In genomic region chr2:27216416-27217137, GRCh38 we compare ENCODE assay signal across 8 cellular contexts. TPM values are rescaled to one million over a fixed set of nuclear protein-coding genes. Genes with fewer than 3 reads are reported as not detected.
DNase-seq lines count a peak whose midpoint lies in the region; ATAC-seq and TF ChIP-seq lines count a peak whose summit lies in the region.

No MANE protein-coding gene starts in this region.

- H3K9me3 ChIP-seq in thoracic aorta, result no peaks in the 10 kb centered on the region

- POLR2A ChIA-PET in activated CD4-positive, alpha-beta T cell treated with anti-CD3 and anti-CD28 coated beads for 36 hours (lab: Charles Lee), result interaction anchor here (0.6 kb wide), 1 partner anchor 48 kb away, joined by 3 read pairs; no protein-coding TSS in a partner anchor

- peaks cover 62% of the 10 kb centered on the region for H3K36me3 Mint-ChIP-seq in activated CD4-positive, alpha-beta T cell treated with anti-CD3 and anti-CD28 coated beads for 36 hours (ENCODE audit: low read depth)
- H3K36me3 Mint-ChIP-seq in activated naive CD8-positive, alpha-beta T cell treated with anti-CD3 and anti-CD28 coated beads for 36 hours, result peaks cover 57% of the 10 kb centered on the region

- peaks cover 5% of the 10 kb centered on the region for H3K36me3 ChIP-seq in thoracic aorta

- peak overlapping the region; percentile 93 for H3K4me3 Mint-ChIP-seq in activated CD4-positive, alpha-beta T cell treated with anti-CD3 and anti-CD28 coated beads for 36 hours
- peak overlapping the region; percentile 98 for H3K4me3 Mint-ChIP-seq in activated naive CD8-positive, alpha-beta T cell treated with anti-CD3 and anti-CD28 coated beads for 36 hours

- DNase-seq in activated CD4-positive, alpha-beta T cell treated with anti-CD3 and anti-CD28 coated beads for 36 hours, result peak; percentile 3
- DNase-seq in activated CD4-positive, alpha-beta T cell treated with anti-CD3 and anti-CD28 coated beads for 4 hours, result no peak
- no peak for DNase-seq in activated naive CD8-positive, alpha-beta T cell treated with anti-CD3 and anti-CD28 coated beads for 36 hours
- peak; percentile 11 for DNase-seq in left kidney (ENCODE audit: low read depth, low spot score)
- no peak for DNase-seq in thoracic aorta (ENCODE audit: low spot score)
- no peak for DNase-seq in GM13977 (ENCODE audit: low spot score)

- TF ChIP-seq CTCF in thoracic aorta (IDR thresholded peaks at IDR 0.05) (no peak), GM13977 (IDR thresholded peaks at IDR 0.05; ENCODE audit: extremely low read depth, insufficient read depth, missing control alignments) (no peak)

- H3K4me1 ChIP-seq in thoracic aorta (ENCODE audit: control insufficient read depth in 1 of 2, low read depth in 2 of 2), result peaks cover 10 to 29% of the 10 kb centered on the region in 2 donors

- no peaks in the 10 kb centered on the region for H3K27me3 Mint-ChIP-seq in activated CD4-positive, alpha-beta T cell treated with anti-CD3 and anti-CD28 coated beads for 36 hours
- no peaks in the 10 kb centered on the region for H3K27me3 Mint-ChIP-seq in activated naive CD8-positive, alpha-beta T cell treated with anti-CD3 and anti-CD28 coated beads for 36 hours

- H3K4me1 Mint-ChIP-seq in activated CD4-positive, alpha-beta T cell treated with anti-CD3 and anti-CD28 coated beads for 36 hours, result peaks cover 37% of the 10 kb centered on the region
- peaks cover 42% of the 10 kb centered on the region for H3K4me1 Mint-ChIP-seq in activated naive CD8-positive, alpha-beta T cell treated with anti-CD3 and anti-CD28 coated beads for 36 hours

- CTCF ChIA-PET in activated CD4-positive, alpha-beta T cell treated with anti-CD3 and anti-CD28 coated beads for 36 hours (lab: Charles Lee), result interaction anchor here (0.6 kb wide), 1 partner anchor 117 kb away, joined by 3 read pairs; no protein-coding TSS in a partner anchor

- no peaks in the 10 kb centered on the region for H3K27me3 ChIP-seq in thoracic aorta (replicated peaks; ENCODE audit: insufficient read depth)

- H3K27ac ChIP-seq in thoracic aorta, result peak overlapping the region; percentile 26 to 48

- intact Hi-C loops in activated CD4-positive, alpha-beta T cell treated with anti-CD3 and anti-CD28 coated beads for 36 hours (cut with DNase I, micrococcal nuclease), result loop anchor here in 1 of 2 experiments (1.0 to 10.0 kb wide), 9 partner anchors 82 to 1678 kb away; partner anchors contain the start of genes ABHD1, ADGRF3, FOSL2 and KHK

- H3K27ac Mint-ChIP-seq in activated CD4-positive, alpha-beta T cell treated with anti-CD3 and anti-CD28 coated beads for 36 hours, result peak overlapping the region; percentile 87
- H3K27ac Mint-ChIP-seq in activated naive CD8-positive, alpha-beta T cell treated with anti-CD3 and anti-CD28 coated beads for 36 hours, result peak overlapping the region; percentile 97

- peak overlapping the region; percentile 74 for H3K4me3 ChIP-seq in thoracic aorta

- ATAC-seq in activated CD4-positive, alpha-beta T cell treated with anti-CD3 and anti-CD28 coated beads for 36 hours, result no peak
- ATAC-seq in thoracic aorta (ENCODE audit: insufficient number of reproducible peaks, low FRiP score, low read depth) (no peak), HG03108 (IDR thresholded peaks at IDR 0.05; ENCODE audit: unreplicated experiment) (no peak), GM18870 (IDR thresholded peaks at IDR 0.05; ENCODE audit: unreplicated experiment) (no peak)

- no peaks in the 10 kb centered on the region for H3K9me3 Mint-ChIP-seq in activated CD4-positive, alpha-beta T cell treated with anti-CD3 and anti-CD28 coated beads for 36 hours (ENCODE audit: low read depth)
- H3K9me3 Mint-ChIP-seq in activated naive CD8-positive, alpha-beta T cell treated with anti-CD3 and anti-CD28 coated beads for 36 hours, result no peaks in the 10 kb centered on the region

- in situ Hi-C loops in GM13977 (cut with MboI; ENCODE audit: low pct_unique_long_range_greater_than_20kb, low sequenced_read_pairs, unreplicated experiment), result no loop called here

RNA-seq across cellular contexts. Expression of gene CAD, which starts 0.6 kb away (rescaled TPM):
- total RNA-seq in activated CD4-positive, alpha-beta T cell treated with anti-CD3 and anti-CD28 coated beads for 36 hours, result 100 to 1,000 TPM; 107 to 147 TPM
- 100 to 1,000 TPM; 134 TPM for total RNA-seq in activated naive CD8-positive, alpha-beta T cell treated with anti-CD3 and anti-CD28 coated beads for 36 hours
- total RNA-seq in thoracic aorta, result 10 to 100 TPM; 16.2 to 25.0 TPM

RNA-seq across cellular contexts. Expression of gene SLC5A6, which starts 4.5 kb away (rescaled TPM):
- 10 to 100 TPM; 27.3 to 34.9 TPM for total RNA-seq in activated CD4-positive, alpha-beta T cell treated with anti-CD3 and anti-CD28 coated beads for 36 hours
- total RNA-seq in activated naive CD8-positive, alpha-beta T cell treated with anti-CD3 and anti-CD28 coated beads for 36 hours, result 10 to 100 TPM; 74.2 to 81.9 TPM
- 10 to 100 TPM; 26.0 to 51.2 TPM for total RNA-seq in thoracic aorta

RNA-seq across cellular contexts. Expression of gene ATRAID, which starts 4.7 kb away (rescaled TPM):
- 10 to 100 TPM; 69.9 to 83.4 TPM for total RNA-seq in activated CD4-positive, alpha-beta T cell treated with anti-CD3 and anti-CD28 coated beads for 36 hours
- 10 to 100 TPM; 75.4 to 77.4 TPM for total RNA-seq in activated naive CD8-positive, alpha-beta T cell treated with anti-CD3 and anti-CD28 coated beads for 36 hours
- total RNA-seq in thoracic aorta, result 100 to 1,000 TPM in 1 of 2 donors, 10 to 100 TPM in 1; 90.0 to 174 TPM

RNA-seq across cellular contexts. Expression of gene SLC30A3, which starts 46.3 kb away (rescaled TPM):
- total RNA-seq in activated CD4-positive, alpha-beta T cell treated with anti-CD3 and anti-CD28 coated beads for 36 hours, result under 1 TPM; 0.53 to 0.86 TPM
- under 1 TPM; 0.14 to 0.22 TPM for total RNA-seq in activated naive CD8-positive, alpha-beta T cell treated with anti-CD3 and anti-CD28 coated beads for 36 hours
- total RNA-seq in thoracic aorta, result 1 to 10 TPM; 4.4 to 8.5 TPM

RNA-seq across cellular contexts. Expression of gene DNAJC5G, which starts 58.7 kb away (rescaled TPM):
- total RNA-seq in activated CD4-positive, alpha-beta T cell treated with anti-CD3 and anti-CD28 coated beads for 36 hours, result not detected
- not detected for total RNA-seq in activated naive CD8-positive, alpha-beta T cell treated with anti-CD3 and anti-CD28 coated beads for 36 hours
- under 1 TPM in 1 of 2 donors, not detected in 1; 0.68 TPM for total RNA-seq in thoracic aorta

Comparison
In these comparisons a context has a peak if more than half of its experiments do, and no peak if none do; other contexts are left out.
1. DNase-seq: peak in activated CD4-positive, alpha-beta T cell treated with anti-CD3 and anti-CD28 coated beads for 36 hours (single experiment) and left kidney (single experiment); none in activated CD4-positive, alpha-beta T cell treated with anti-CD3 and anti-CD28 coated beads for 4 hours (0 of 2), activated naive CD8-positive, alpha-beta T cell treated with anti-CD3 and anti-CD28 coated beads for 36 hours (single experiment), thoracic aorta (single experiment) and GM13977 (single experiment).
2. RNA of gene CAD, which starts 0.6 kb away (total RNA-seq): 107 to 147 TPM in activated CD4-positive, alpha-beta T cell treated with anti-CD3 and anti-CD28 coated beads for 36 hours and 134 TPM in activated naive CD8-positive, alpha-beta T cell treated with anti-CD3 and anti-CD28 coated beads for 36 hours; 16.2 to 25.0 TPM in thoracic aorta; every median in the first group is over 4 times any median in the second.